25 cellular contexts compared by ENCODE assay signal in genomic region chr2:224078656-224079055, GRCh38.
"Had no signal": no experiment of that assay in that cellular context is flagged by ENCODE, and none has a peak within 500 bp of the region (broad histone marks: within the 10 kb centered on the region; RNA-seq: fewer than 3 reads in every experiment).

No MANE protein-coding gene starts in this region.

- ATAC-seq: left lung; naive thymus-derived CD4-positive, alpha-beta T cell; right cardiac atrium; stimulated activated effector memory CD8-positive, alpha-beta T cell treated with anti-CD3 and anti-CD28 coated beads, Interleukin-12 subunit alpha, Interleukin-12 subunit beta, amount 100 ng/mL, for 72 hours; upper lobe of right lung had no signal

- H3K9ac ChIP-seq: neural progenitor cell, parathyroid adenoma had no signal

- DNase-seq: colonic mucosa; effector memory CD4-positive, alpha-beta T cell; erythroblast; esophagus squamous epithelium; foreskin melanocyte; hypothalamus; immature natural killer cell; islet precursor cell; left lung; mesenchymal stem cell; midbrain; naive thymus-derived CD4-positive, alpha-beta T cell; right cardiac atrium; sigmoid colon; stimulated activated CD4-positive, alpha-beta T cell treated with anti-CD3 and anti-CD28 coated beads, Interleukin-2, amount 100 ng/mL, for 24 hours; stimulated activated CD4-positive, alpha-beta T cell treated with anti-CD3 and anti-CD28 coated beads, Interleukin-4, amount 100 ng/mL, for 24 hours; stimulated activated naive CD4-positive, alpha-beta T cell treated with Interleukin-2 at 50 U/mL for 16 hours; transverse colon; upper lobe of right lung; uterus had no signal

- H3K27ac ChIP-seq: colonic mucosa, esophagus squamous epithelium, left lung, neural progenitor cell, parathyroid adenoma, prostate gland, sigmoid colon, thoracic aorta, transverse colon, upper lobe of right lung, uterus had no signal

- H3K4me2 ChIP-seq: neural progenitor cell had no signal

- H3K27me3 ChIP-seq: colonic mucosa, esophagus squamous epithelium, left lung, neural progenitor cell, sigmoid colon, transverse colon, upper lobe of right lung, uterus had no signal

- H2AFZ ChIP-seq: neural progenitor cell, parathyroid adenoma had no signal

- H3K36me3 ChIP-seq: colonic mucosa, esophagus squamous epithelium, left lung, neural progenitor cell, prostate gland, sigmoid colon, thoracic aorta, transverse colon, upper lobe of right lung, uterus had no signal

- H3K4me3 ChIP-seq: colonic mucosa, esophagus squamous epithelium, left lung, neural progenitor cell, prostate gland, sigmoid colon, thoracic aorta, transverse colon, upper lobe of right lung, uterus had no signal

- H3K9me3 ChIP-seq: colonic mucosa, esophagus squamous epithelium, left lung, prostate gland, sigmoid colon, thoracic aorta, transverse colon, upper lobe of right lung, uterus had no signal

- H3K4me1 ChIP-seq: colonic mucosa, esophagus squamous epithelium, left lung, neural progenitor cell, parathyroid adenoma, prostate gland, sigmoid colon, upper lobe of right lung, uterus had no signal
